Comparison of ENCODE assay signal across 26 cellular contexts in the genomic region with DNA sequence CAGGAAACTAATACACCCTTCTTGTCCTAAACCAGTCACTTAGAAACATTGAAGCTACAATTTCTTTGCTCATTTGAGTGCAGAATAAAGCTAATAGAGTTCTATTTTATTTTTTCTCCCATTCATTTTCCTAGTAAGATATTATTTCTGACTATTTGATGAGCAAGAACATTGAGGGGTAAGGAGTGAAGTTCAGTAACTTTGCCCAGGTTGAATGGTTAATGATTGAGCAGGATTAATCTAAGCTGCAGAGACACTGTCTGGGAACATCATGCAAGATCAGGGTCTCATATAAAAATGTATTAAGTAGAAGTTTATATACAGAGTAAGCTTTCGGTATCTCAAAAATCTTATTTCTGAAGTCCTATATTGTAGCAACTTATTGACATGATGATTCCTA.
"Had no signal": no experiment of that assay in that cellular context is flagged by ENCODE, and none has a peak within 500 bp of the region (broad histone marks: within the 10 kb centered on the region; RNA-seq: fewer than 3 reads in every experiment).

No MANE protein-coding gene starts in this region.

- H3K27me3 ChIP-seq: Peyer's patch, SJSA1 had no signal

- H3K4me3 ChIP-seq: K562, Peyer's patch, SJSA1 had no signal

- H3K36me3 ChIP-seq: Peyer's patch, SJSA1 had no signal

- H3K36me3 Mint-ChIP-seq: activated CD4-positive, alpha-beta memory T cell treated with anti-CD3 and anti-CD28 coated beads for 36 hours; activated naive CD4-positive, alpha-beta T cell treated with anti-CD3 and anti-CD28 coated beads, Interleukin-2, amount 50 U/mL, for 72 hours had no signal

- H3K27ac Mint-ChIP-seq: activated CD4-positive, alpha-beta memory T cell treated with anti-CD3 and anti-CD28 coated beads for 36 hours; activated CD4-positive, alpha-beta T cell treated with anti-CD3 and anti-CD28 coated beads, Interleukin-2, amount 10 ng/mL, durations not matched to agents 7 days and 5 days; activated naive CD4-positive, alpha-beta T cell treated with anti-CD3 and anti-CD28 coated beads, Interleukin-2, amount 50 U/mL, for 72 hours; activated naive CD8-positive, alpha-beta T cell treated with anti-CD3 and anti-CD28 coated beads, Interleukin-2, amount 50 U/mL, for 24 hours; T-helper 17 cell had no signal

- H3K4me1 Mint-ChIP-seq: activated CD4-positive, alpha-beta T cell treated with anti-CD3 and anti-CD28 coated beads, Interleukin-2, amount 10 ng/mL, durations not matched to agents 7 days and 5 days; activated naive CD8-positive, alpha-beta T cell treated with anti-CD3 and anti-CD28 coated beads, Interleukin-2, amount 50 U/mL, for 24 hours had no signal

- H3K9me3 Mint-ChIP-seq: activated CD4-positive, alpha-beta memory T cell treated with anti-CD3 and anti-CD28 coated beads for 36 hours; activated CD4-positive, alpha-beta T cell treated with anti-CD3 and anti-CD28 coated beads, Interleukin-2, amount 10 ng/mL, durations not matched to agents 7 days and 5 days; activated naive CD8-positive, alpha-beta T cell treated with anti-CD3 and anti-CD28 coated beads, Interleukin-2, amount 50 U/mL, for 24 hours; activated T-cell treated with anti-CD3 and anti-CD28 coated beads, Interleukin-2, amount 50 U/mL, for 4 hours had no signal

- H3K4me3 Mint-ChIP-seq: activated CD4-positive, alpha-beta memory T cell treated with anti-CD3 and anti-CD28 coated beads for 36 hours; activated CD4-positive, alpha-beta T cell treated with anti-CD3 and anti-CD28 coated beads, Interleukin-2, amount 10 ng/mL, durations not matched to agents 7 days and 5 days; activated naive CD8-positive, alpha-beta T cell treated with anti-CD3 and anti-CD28 coated beads, Interleukin-2, amount 50 U/mL, for 24 hours; activated T-cell treated with anti-CD3 and anti-CD28 coated beads, Interleukin-2, amount 50 U/mL, for 4 hours; T-helper 17 cell had no signal

- H3K27ac ChIP-seq: Peyer's patch, RWPE1, SJSA1 had no signal

- DNase-seq: activated CD4-positive, alpha-beta memory T cell treated with anti-CD3 and anti-CD28 coated beads for 36 hours; activated CD4-positive, alpha-beta T cell treated with anti-CD3 and anti-CD28 coated beads, Interleukin-2, amount 10 ng/mL, durations not matched to agents 7 days and 5 days; activated CD4-positive, CD25-positive, alpha-beta regulatory T cell; activated CD8-positive, alpha-beta memory T cell treated with anti-CD3 and anti-CD28 coated beads for 24 hours; activated effector memory CD4-positive, alpha-beta T cell treated with anti-CD3 and anti-CD28 coated beads, Interleukin-2, amount 50 U/mL, for 16 hours; activated naive CD4-positive, alpha-beta T cell treated with Interleukin-2 at 50 U/mL for 16 hours; activated naive CD8-positive, alpha-beta T cell treated with anti-CD3 and anti-CD28 coated beads, Interleukin-2, amount 50 U/mL, for 24 hours; activated T-cell treated with anti-CD3 and anti-CD28 coated beads, Interleukin-2, amount 50 U/mL, for 4 hours; amygdala; Karpas-422; MM.1S; NCI-H1105; NCI-H1436; NCI-H1694 treated with DMSO at 0.1 percent for 48 hours; NCI-H2029 treated with DMSO at 0.1 percent for 48 hours; NCI-H345; Peyer's patch; SHP77; T-helper 17 cell; T-helper 9 cell had no signal

- H3K4me1 ChIP-seq: Peyer's patch had no signal

- ATAC-seq: activated naive CD4-positive, alpha-beta T cell treated with anti-CD3 and anti-CD28 coated beads, Interleukin-2, amount 50 U/mL, for 72 hours; activated naive CD8-positive, alpha-beta T cell treated with anti-CD3 and anti-CD28 coated beads, Interleukin-2, amount 50 U/mL, for 24 hours; activated T-cell treated with anti-CD3 and anti-CD28 coated beads, Interleukin-2, amount 50 U/mL, for 4 hours; K562; T-helper 17 cell had no signal

- FAIRE-seq: astrocyte, K562 had no signal

- H3K9me3 ChIP-seq: Peyer's patch, SJSA1 had no signal

- H3K27me3 Mint-ChIP-seq: activated CD4-positive, alpha-beta memory T cell treated with anti-CD3 and anti-CD28 coated beads for 36 hours; activated CD4-positive, alpha-beta T cell treated with anti-CD3 and anti-CD28 coated beads, Interleukin-2, amount 10 ng/mL, durations not matched to agents 7 days and 5 days; activated naive CD8-positive, alpha-beta T cell treated with anti-CD3 and anti-CD28 coated beads, Interleukin-2, amount 50 U/mL, for 24 hours; brain; T-helper 17 cell had no signal
